8 cellular contexts compared by ENCODE assay signal in genomic region chr14:93970589-93970966, GRCh38. TPM values are rescaled to one million over a fixed set of nuclear protein-coding genes. Genes with fewer than 3 reads are reported as not detected.
DNase-seq lines count a peak whose midpoint lies in the region; ATAC-seq lines count a peak whose summit lies in the region.

No MANE protein-coding gene starts in this region.

- H3K9me3 Mint-ChIP-seq in activated naive CD4-positive, alpha-beta T cell treated with anti-CD3 and anti-CD28 coated beads, Interleukin-2, amount 50 U/mL, for 24 hours: peaks cover under 1% of the 10 kb centered on the region

- H3K4me3 Mint-ChIP-seq in activated naive CD4-positive, alpha-beta T cell treated with anti-CD3 and anti-CD28 coated beads, Interleukin-2, amount 50 U/mL, for 24 hours: peak overlapping the region; percentile 88

- H3K27me3 ChIP-seq in SJSA1 (replicated peaks): no peaks in the 10 kb centered on the region

- H3K27me3 Mint-ChIP-seq in activated naive CD4-positive, alpha-beta T cell treated with anti-CD3 and anti-CD28 coated beads, Interleukin-2, amount 50 U/mL, for 24 hours: no peaks in the 10 kb centered on the region

- no peaks in the 10 kb centered on the region for H3K36me3 Mint-ChIP-seq in activated naive CD4-positive, alpha-beta T cell treated with anti-CD3 and anti-CD28 coated beads, Interleukin-2, amount 50 U/mL, for 24 hours

- H3K27ac ChIP-seq in SJSA1: peak overlapping the region; percentile 58

- H3K27ac Mint-ChIP-seq in activated naive CD4-positive, alpha-beta T cell treated with anti-CD3 and anti-CD28 coated beads, Interleukin-2, amount 50 U/mL, for 24 hours: peak overlapping the region; percentile 94

- peaks cover 41% of the 10 kb centered on the region for H3K4me1 ChIP-seq in SJSA1 (replicated peaks)

- peak; percentile 51 for DNase-seq in ELR (ENCODE audit: low read depth)
- DNase-seq in SJSA1 (ENCODE audit: low read depth in 1 of 2, low spot score in 2 of 2): peak in 1 of 2 experiments; percentile 48
- no peak for DNase-seq in left lobe of liver (ENCODE audit: low spot score)
- peak; percentile 31 to 56 (median 40) for DNase-seq in stimulated activated naive CD4-positive, alpha-beta T cell (lab: John Stamatoyannopoulos, UW)

- H3K4me1 Mint-ChIP-seq in activated naive CD4-positive, alpha-beta T cell treated with anti-CD3 and anti-CD28 coated beads, Interleukin-2, amount 50 U/mL, for 24 hours: peaks cover 31% of the 10 kb centered on the region

- ATAC-seq in HG03135 (IDR thresholded peaks at IDR 0.05; ENCODE audit: unreplicated experiment): peak; percentile 21
- ATAC-seq in left lobe of liver: peak; percentile 59
- no peak for ATAC-seq in GM21526 (IDR thresholded peaks at IDR 0.05; ENCODE audit: low FRiP score, unreplicated experiment)
- no peak for ATAC-seq in GM21515 (IDR thresholded peaks at IDR 0.05; ENCODE audit: unreplicated experiment)

- no peaks in the 10 kb centered on the region for H3K36me3 ChIP-seq in SJSA1

- H3K4me3 ChIP-seq in SJSA1: peak overlapping the region; percentile 38

- H3K9me3 ChIP-seq in SJSA1 (replicated peaks): no peaks in the 10 kb centered on the region

RNA-seq across cellular contexts. Expression of gene ASB2, which starts 5.8 kb away (rescaled TPM):
- 14.9 and 22.0 TPM in 2 replicates for total RNA-seq in SJSA1 (2014; rRNA removed; shearing (Covaris generic))
- 0.20 TPM for total RNA-seq in left lobe of liver

RNA-seq across cellular contexts. Expression of gene CCDC197, which starts 26.5 kb away (rescaled TPM):
- not detected in 2 replicates for total RNA-seq in SJSA1 (2014; rRNA removed; shearing (Covaris generic))
- not detected for total RNA-seq in left lobe of liver

RNA-seq across cellular contexts. Expression of gene FAM181A, which starts 43.4 kb away (rescaled TPM):
- not detected in 2 replicates for total RNA-seq in SJSA1 (2014; rRNA removed; shearing (Covaris generic))
- total RNA-seq in left lobe of liver: not detected

RNA-seq across cellular contexts. Expression of gene OTUB2, which starts 55.6 kb away (rescaled TPM):
- total RNA-seq in SJSA1 (2014; rRNA removed; shearing (Covaris generic)): 0.81 and 1.3 TPM in 2 replicates
- 1.1 TPM for total RNA-seq in left lobe of liver

Comparison
In these comparisons a context has a peak if more than half of its experiments do, and no peak if none do; other contexts are left out.
1. ATAC-seq: peak in HG03135 (single experiment) and left lobe of liver (single experiment); none in GM21526 (single experiment) and GM21515 (single experiment).
2. RNA of gene ASB2, which starts 5.8 kb away (total RNA-seq): 14.9 to 22.0 TPM in SJSA1; 0.20 TPM in left lobe of liver (single experiment); every median in the first group is over 10 times any median in the second.